In the genomic region with DNA sequence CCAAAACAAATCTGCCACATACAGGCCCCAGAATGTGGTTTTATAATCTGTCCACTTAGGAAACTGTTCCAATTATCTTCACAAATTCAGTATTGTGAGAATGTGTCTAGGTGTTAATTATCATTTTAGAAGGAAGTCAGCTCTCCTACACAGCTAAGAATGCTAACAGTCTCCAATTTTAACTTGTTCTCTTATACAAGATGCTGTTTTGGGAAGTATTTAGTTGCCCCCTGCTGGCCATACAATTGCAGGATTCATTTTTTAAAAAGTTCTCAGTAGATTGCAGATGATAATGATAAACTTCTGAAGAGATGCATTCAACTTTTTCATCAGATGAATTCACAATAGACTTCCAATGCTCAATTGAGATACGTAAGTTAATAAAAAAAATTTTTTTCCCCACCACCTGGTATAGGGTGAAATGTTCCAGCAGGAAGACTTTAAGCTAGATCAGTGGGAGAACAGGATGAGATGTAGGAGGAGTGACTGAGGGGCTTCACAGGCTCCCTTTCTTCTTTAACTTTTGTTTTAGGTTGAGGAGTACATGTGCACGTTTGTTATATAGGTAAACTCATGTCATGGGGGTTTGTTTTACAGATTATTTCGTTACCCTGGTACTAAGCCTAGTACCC, we compare ENCODE assay signal across 8 cellular contexts. TPM values are rescaled to one million over a fixed set of nuclear protein-coding genes. Genes with fewer than 3 reads are reported as not detected.
DNase-seq lines count a peak whose midpoint lies in the region; ATAC-seq and TF ChIP-seq lines count a peak whose summit lies in the region.

No MANE protein-coding gene starts in this region.

- ATAC-seq in HG03196 (IDR thresholded peaks at IDR 0.05; ENCODE audit: unreplicated experiment): no peak

- no peak overlapping the region for H2BK15ac ChIP-seq in mesendoderm (replicated peaks; ENCODE audit: low read depth)

- H3K27me3 ChIP-seq in SJCRH30 (no peaks in the 10 kb centered on the region), mesendoderm (ENCODE audit: insufficient read depth, low read length, poor library complexity) (no peaks in the 10 kb centered on the region), vagina (no peaks in the 10 kb centered on the region)

- TF ChIP-seq POLR2A in vagina (IDR thresholded peaks at IDR 0.05): no peak

- H3K4me3 ChIP-seq in SJCRH30 (no peak overlapping the region), choroid plexus epithelial cell (ENCODE audit: low read depth, low read length) (no peak overlapping the region), mesendoderm (ENCODE audit: low read length) (no peak overlapping the region), vagina (no peak overlapping the region)

- no peaks in the 10 kb centered on the region for H3K79me2 ChIP-seq in mesendoderm (ENCODE audit: control insufficient read depth, insufficient read depth, low read length)

- H2BK5ac ChIP-seq in mesendoderm (ENCODE audit: low read length): no peak overlapping the region

- no peak overlapping the region for H3K4ac ChIP-seq in mesendoderm (ENCODE audit: low read depth, low read length)

- no peak overlapping the region for H3K4me2 ChIP-seq in mesendoderm (ENCODE audit: low read length)

- no peak overlapping the region for H3K27ac ChIP-seq in SJCRH30
- H3K27ac ChIP-seq in mesendoderm (ENCODE audit: low read depth, low read length): no peak overlapping the region
- peak overlapping the region; percentile 57 for H3K27ac ChIP-seq in vagina

- peak; percentile 43; the same call in 1 of the 2 replicates for TF ChIP-seq CTCF in GM12874 (IDR thresholded peaks at IDR 0.05; ENCODE audit: insufficient read depth, low read depth, low read length)
- TF ChIP-seq CTCF in choroid plexus epithelial cell (conservative IDR thresholded peaks at IDR 0.05; ENCODE audit: low read depth, low read length): peak; percentile 65
- peak; percentile 32 to 55 (median 50) for TF ChIP-seq CTCF in vagina (IDR thresholded peaks at IDR 0.05)

- DNase-seq in AML-193 (lab: John Stamatoyannopoulos, UW) (peak; percentile 60 to 75), HT-29 (ENCODE audit: low spot score) (peak; percentile 54), SJCRH30 (peak; percentile 19 to 63), choroid plexus epithelial cell (ENCODE audit: low read depth) (peak; percentile 83), mesendoderm (peak; percentile 45), vagina (ENCODE audit: extremely low spot score in 2 of 2) (no peak)

- H3K36me3 ChIP-seq in SJCRH30 (no peaks in the 10 kb centered on the region), mesendoderm (ENCODE audit: control insufficient read depth, insufficient read depth, low read length) (no peaks in the 10 kb centered on the region), vagina (no peaks in the 10 kb centered on the region)

- intact Hi-C loops in vagina (cut with DNase I): no loop called here

- H3K9ac ChIP-seq in mesendoderm (ENCODE audit: low read length): no peak overlapping the region

- H2AK5ac ChIP-seq in mesendoderm (ENCODE audit: low read length): no peak overlapping the region

- H3K4me1 ChIP-seq in SJCRH30: 0 out of 2 replicates have a peak, but pooled peaks cover 3% of the 10 kb centered on the region
- no peaks in the 10 kb centered on the region for H3K4me1 ChIP-seq in mesendoderm (ENCODE audit: control insufficient read depth, low read depth, low read length)
- no peaks in the 10 kb centered on the region for H3K4me1 ChIP-seq in vagina

- no peak overlapping the region for H3K23ac ChIP-seq in mesendoderm (ENCODE audit: low read length)

- no CpG with 5 or more reads among the region's 3 CpGs for WGBS in mesendoderm (ENCODE audit: extremely low coverage, insufficient coverage, low lambda C conversion rate)

- H3K56ac ChIP-seq in mesendoderm (ENCODE audit: low read length): no peak overlapping the region

- no peak overlapping the region for H3K18ac ChIP-seq in mesendoderm (ENCODE audit: low read length)

- H3K79me1 ChIP-seq in mesendoderm (ENCODE audit: low read length): no peaks in the 10 kb centered on the region

- H4K8ac ChIP-seq in mesendoderm (ENCODE audit: low read depth, low read length): no peak overlapping the region

- H2BK120ac ChIP-seq in mesendoderm (ENCODE audit: low read depth, low read length): no peak overlapping the region

- H3K9me3 ChIP-seq in SJCRH30 (replicated peaks): no peaks in the 10 kb centered on the region
- no peaks in the 10 kb centered on the region for H3K9me3 ChIP-seq in vagina

- no peak overlapping the region for H4K5ac ChIP-seq in mesendoderm (ENCODE audit: low read length)

RNA-seq across cellular contexts. Expression of gene OSBPL8, which starts 27.3 kb away (rescaled TPM):
- total RNA-seq in HT-29 (2014; rRNA removed; shearing (Covaris generic)): 49.1 and 51.0 TPM in 2 replicates
- total RNA-seq in SJCRH30 (2014; rRNA removed; shearing (Covaris generic)): 54.7 and 64.0 TPM in 2 replicates
- 38.7 TPM for polyA plus RNA-seq in mesendoderm (2013, experiment 1 of 2)
- polyA plus RNA-seq in mesendoderm (2013, experiment 2 of 2): 37.7 TPM
- 66.5 TPM for total RNA-seq in vagina

Comparison
In these comparisons a context has a peak if more than half of its experiments do, and no peak if none do; other contexts are left out.
1. DNase-seq: peak in AML-193 (2 of 2), HT-29 (single experiment), SJCRH30 (2 of 2), choroid plexus epithelial cell (single experiment) and mesendoderm (single experiment); none in vagina (0 of 2).
2. Peak in every context shown above with its lines, with median percentiles within 50 percentile points of each other: CTCF ChIP-seq.